ENCODE assay signal across 10 cellular contexts in genomic region chr1:229116114-229116513, GRCh38.
A peak's percentile ranks its signal among the peaks of the same experiment; 100 is the strongest.
DNase-seq lines count a peak whose midpoint lies in the region; ATAC-seq and TF ChIP-seq lines count a peak whose summit lies in the region.
"Had no signal": no experiment of that assay in that cellular context is flagged by ENCODE, and none has a peak within 500 bp of the region (broad histone marks: within the 10 kb centered on the region; RNA-seq: fewer than 3 reads in every experiment).

No MANE protein-coding gene starts in this region.

- DNase-seq in mesenchymal stem cell, result no peak
- DNase-seq in trophoblast cell, result no peak
- peak; percentile 70 to 72 for DNase-seq in uterus
- DNase-seq in erythroblast (lab: John Stamatoyannopoulos, UW), result no peak
- no peak for DNase-seq in dermis blood vessel endothelial cell
- DNase-seq: NCI-H2029 treated with DMSO at 0.1 percent for 48 hours, Peyer's patch, Right ventricle myocardium superior had no signal

- H3K4me2 ChIP-seq in mesenchymal stem cell (ENCODE audit: low read length, poor library complexity, severe bottlenecking), result no peak overlapping the region
- H3K4me2 ChIP-seq in trophoblast cell (ENCODE audit: low read length), result no peak overlapping the region

- H4K8ac ChIP-seq in mesenchymal stem cell (ENCODE audit: low read length) (no peak overlapping the region), trophoblast cell (ENCODE audit: low read depth, low read length) (no peak overlapping the region)

- H2BK5ac ChIP-seq in mesenchymal stem cell (ENCODE audit: low read depth, low read length, poor library complexity, severe bottlenecking), result no peak overlapping the region
- no peak overlapping the region for H2BK5ac ChIP-seq in trophoblast cell (ENCODE audit: low read depth, low read length, poor library complexity)

- H3K36me3 ChIP-seq in esophagus (ENCODE audit: control insufficient read depth in 2 of 2, insufficient read depth in 2 of 2, low read length in 1 of 2), result no peaks in the 10 kb centered on the region
- no peaks in the 10 kb centered on the region for H3K36me3 ChIP-seq in mesenchymal stem cell (ENCODE audit: control insufficient read depth in 1 of 2, insufficient read depth in 2 of 2, low read depth in 1 of 2, low read length in 2 of 2)
- H3K36me3 ChIP-seq in trophoblast cell (ENCODE audit: control insufficient read depth in 1 of 2, insufficient read depth in 2 of 2, low read length in 2 of 2), result no peaks in the 10 kb centered on the region
- no peaks in the 10 kb centered on the region for H3K36me3 ChIP-seq in uterus
- H3K36me3 ChIP-seq: Peyer's patch had no signal

- H3K79me2 ChIP-seq in trophoblast cell (ENCODE audit: control insufficient read depth, insufficient read depth, low read length, poor library complexity), result no peaks in the 10 kb centered on the region

- H2BK12ac ChIP-seq in mesenchymal stem cell (ENCODE audit: low read length in 2 of 2) (no peak overlapping the region), trophoblast cell (ENCODE audit: low read length) (peak overlapping the region; percentile 37)

- intact Hi-C loops in uterus (cut with DNase I; ENCODE audit: low total_unique reads), result no loop called here

- H3K4me1 ChIP-seq in esophagus (ENCODE audit: control insufficient read depth in 2 of 2, insufficient read depth in 2 of 2, low read length in 1 of 2), result peaks cover 4 to 7% of the 10 kb centered on the region in 2 donors
- H3K4me1 ChIP-seq in mesenchymal stem cell (ENCODE audit: control insufficient read depth, insufficient read depth, low read depth, low read length), result peaks cover 2% of the 10 kb centered on the region
- peaks cover 11 to 18% of the 10 kb centered on the region in 2 experiments for H3K4me1 ChIP-seq in trophoblast cell (ENCODE audit: control insufficient read depth in 1 of 2, insufficient read depth in 2 of 2, low read length in 2 of 2)
- peaks cover 3 to 8% of the 10 kb centered on the region in 2 donors for H3K4me1 ChIP-seq in uterus

- TF ChIP-seq POLR2A in uterus (IDR thresholded peaks at IDR 0.05), result no peak
- TF ChIP-seq POLR2A in erythroblast (IDR thresholded peaks at IDR 0.05; ENCODE audit: low read length), result no peak

- 81 to 82% methylated on average over 16 of the region's 16 CpGs for WGBS in esophagus, 2 donors
- WGBS in mesenchymal stem cell, result 94% methylated on average over 16 of the region's 16 CpGs
- WGBS in trophoblast cell (ENCODE audit: extremely low coverage, insufficient coverage, insufficient read length), result no CpG with 5 or more reads among the region's 16 CpGs

- H2AFZ ChIP-seq in mesenchymal stem cell (ENCODE audit: low read depth, low read length), result no peak overlapping the region
- H2AFZ ChIP-seq in trophoblast cell (ENCODE audit: insufficient read depth, low read length, poor library complexity), result no peak overlapping the region

- H3K9ac ChIP-seq in mesenchymal stem cell (ENCODE audit: low read length) (no peak overlapping the region), trophoblast cell (ENCODE audit: low read length) (no peak overlapping the region)

- no peak overlapping the region for H3K23ac ChIP-seq in mesenchymal stem cell (ENCODE audit: low read length in 2 of 2)
- H3K23ac ChIP-seq in trophoblast cell (ENCODE audit: low read length), result no peak overlapping the region

- H3K14ac ChIP-seq in mesenchymal stem cell (ENCODE audit: low read length in 2 of 2) (no peak overlapping the region), trophoblast cell (ENCODE audit: low read length) (no peak overlapping the region)

- no peak overlapping the region for H2AK5ac ChIP-seq in mesenchymal stem cell (ENCODE audit: low read length, severe bottlenecking)
- peak overlapping the region; percentile 33 for H2AK5ac ChIP-seq in trophoblast cell (ENCODE audit: low read length)

- no peaks in the 10 kb centered on the region for H3K27me3 ChIP-seq in esophagus (ENCODE audit: control insufficient read depth in 1 of 2, insufficient read depth in 2 of 2, low read length in 2 of 2)
- H3K27me3 ChIP-seq in mesenchymal stem cell (ENCODE audit: control insufficient read depth in 1 of 2, insufficient read depth in 1 of 2, low read length in 2 of 2), result peaks cover 14 to 29% of the 10 kb centered on the region in 2 experiments
- H3K27me3 ChIP-seq in trophoblast cell (ENCODE audit: insufficient read depth, low read length), result no peaks in the 10 kb centered on the region
- H3K27me3 ChIP-seq in uterus, result no peaks in the 10 kb centered on the region
- H3K27me3 ChIP-seq: Peyer's patch had no signal

- peak overlapping the region; percentile 88 for H4K91ac ChIP-seq in mesenchymal stem cell (ENCODE audit: low read length)
- H4K91ac ChIP-seq in trophoblast cell (ENCODE audit: low read depth, low read length), result peak overlapping the region; percentile 71

- H3K9me3 ChIP-seq in esophagus (ENCODE audit: control insufficient read depth in 2 of 2, insufficient read depth in 1 of 2, low read depth in 1 of 2, low read length in 1 of 2), result no peaks in the 10 kb centered on the region
- no peaks in the 10 kb centered on the region for H3K9me3 ChIP-seq in mesenchymal stem cell (ENCODE audit: control insufficient read depth, low read length)
- H3K9me3 ChIP-seq in trophoblast cell (ENCODE audit: insufficient read depth, low read depth, low read length), result peaks cover 9% of the 10 kb centered on the region
- no peaks in the 10 kb centered on the region for H3K9me3 ChIP-seq in uterus
- H3K9me3 ChIP-seq: Peyer's patch had no signal

- ATAC-seq in HG03460 (IDR thresholded peaks at IDR 0.05; ENCODE audit: unreplicated experiment), result no peak

- no peak overlapping the region for H2BK120ac ChIP-seq in mesenchymal stem cell (ENCODE audit: low read depth, low read length)
- H2BK120ac ChIP-seq in trophoblast cell (ENCODE audit: insufficient read depth, low read length, poor library complexity), result no peak overlapping the region

- no peak for TF ChIP-seq CTCF in uterus (IDR thresholded peaks at IDR 0.05)

- peak overlapping the region in 1 of 2 experiments; percentile 75 for H3K18ac ChIP-seq in mesenchymal stem cell (ENCODE audit: low read depth in 1 of 2, low read length in 2 of 2)
- peak overlapping the region; percentile 1 for H3K18ac ChIP-seq in trophoblast cell (ENCODE audit: low read length)

- H3K4ac ChIP-seq in mesenchymal stem cell (ENCODE audit: low read depth in 1 of 2, low read length in 2 of 2) (no peak overlapping the region), trophoblast cell (ENCODE audit: low read depth, low read length) (no peak overlapping the region)

- no peak overlapping the region for H4K12ac ChIP-seq in trophoblast cell (ENCODE audit: low read depth, low read length)

- H3K27ac ChIP-seq in esophagus (ENCODE audit: low read depth in 2 of 2, low read length in 1 of 2) (peak overlapping the region; percentile 38 to 76), mesenchymal stem cell (ENCODE audit: low read length, poor library complexity, severe bottlenecking) (no peak overlapping the region), trophoblast cell (ENCODE audit: low read depth, low read length) (no peak overlapping the region), uterus (peak overlapping the region in 1 of 2 donors; percentile 49)

- H3K4me3 ChIP-seq in esophagus (ENCODE audit: low read depth in 1 of 2, low read length in 2 of 2) (no peak overlapping the region), mesenchymal stem cell (ENCODE audit: insufficient read depth in 1 of 2, low read depth in 1 of 2, low read length in 2 of 2) (no peak overlapping the region), trophoblast cell (ENCODE audit: low read depth, low read length) (no peak overlapping the region), uterus (no peak overlapping the region)
- H3K4me3 ChIP-seq: Peyer's patch had no signal

- no peaks in the 10 kb centered on the region for H3K79me1 ChIP-seq in mesenchymal stem cell (replicated peaks; ENCODE audit: low read length, poor library complexity, severe bottlenecking)
- peaks cover 14% of the 10 kb centered on the region for H3K79me1 ChIP-seq in trophoblast cell (ENCODE audit: low read length)

- H2BK15ac ChIP-seq in mesenchymal stem cell (ENCODE audit: low read depth, poor library complexity, severe bottlenecking), result no peak overlapping the region

Comparison
In these comparisons a context has a peak if more than half of its experiments do, and no peak if none do; other contexts are left out.
1. H3K27ac ChIP-seq: peak in esophagus (2 of 2); none in mesenchymal stem cell (single experiment) and trophoblast cell (single experiment).
2. DNase-seq: peak in uterus (2 of 2); none in mesenchymal stem cell (single experiment), trophoblast cell (0 of 2), erythroblast (0 of 2) and dermis blood vessel endothelial cell (single experiment).